Comparison of ENCODE assay signal across 23 cellular contexts in the genomic region with DNA sequence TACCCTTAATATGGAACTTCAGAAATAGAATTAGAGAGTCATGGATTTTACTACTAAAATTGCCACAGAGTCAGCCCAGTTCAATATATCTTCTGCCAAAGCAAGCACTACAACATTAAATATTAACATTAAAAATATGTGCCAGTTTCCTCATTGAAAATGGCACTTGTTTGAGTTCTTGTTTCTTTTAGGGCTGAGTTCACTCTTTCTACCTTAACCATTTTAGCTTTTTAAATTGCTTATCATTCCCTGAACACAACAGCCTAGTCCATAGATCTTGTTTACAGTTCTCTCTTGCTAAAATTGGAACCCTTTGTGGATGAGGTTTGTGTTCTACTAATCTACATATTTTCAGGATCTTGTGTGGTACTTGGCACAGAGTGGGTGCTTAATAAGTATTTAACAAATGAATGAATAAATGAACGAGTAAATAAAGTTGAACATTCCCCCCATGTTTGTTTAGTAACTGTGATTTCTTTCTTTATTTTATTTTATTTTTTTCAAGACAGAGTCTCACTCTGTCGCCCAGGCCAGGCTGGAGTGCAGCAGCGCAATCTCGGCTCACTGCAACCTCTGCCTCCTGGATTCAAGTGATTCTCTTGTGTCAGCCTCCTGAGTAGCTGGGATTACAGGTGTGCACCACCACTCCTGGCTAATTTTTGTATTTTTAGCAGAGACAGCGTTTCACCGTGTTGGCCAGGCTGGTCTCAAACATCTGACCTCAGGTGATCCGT. TPM values are rescaled to one million over a fixed set of nuclear protein-coding genes. Genes with fewer than 3 reads are reported as not detected.
"Had no signal": no experiment of that assay in that cellular context is flagged by ENCODE, and none has a peak within 500 bp of the region (broad histone marks: within the 10 kb centered on the region; RNA-seq: fewer than 3 reads in every experiment).

No MANE protein-coding gene starts in this region.

- H3K4me1 Mint-ChIP-seq: activated CD4-positive, alpha-beta T cell treated with anti-CD3 and anti-CD28 coated beads, Interleukin-2, amount 10 ng/mL, durations not matched to agents 7 days and 5 days; activated T-helper 17 cell treated with anti-CD3 and anti-CD28 coated beads, Interleukin-2, amount 50 U/mL, for 72 hours; central memory CD8-positive, alpha-beta T cell had no signal

- DNase-seq: activated CD4-positive, alpha-beta memory T cell treated with anti-CD3 and anti-CD28 coated beads, Interleukin-2, amount 10 ng/mL, durations not matched to agents 7 days and 5 days; activated CD4-positive, alpha-beta T cell treated with anti-CD3 and anti-CD28 coated beads for 1 hour; activated CD4-positive, alpha-beta T cell treated with anti-CD3 and anti-CD28 coated beads, Interleukin-2, amount 10 ng/mL, durations not matched to agents 7 days and 5 days; activated CD8-positive, alpha-beta memory T cell treated with anti-CD3 and anti-CD28 coated beads, Interleukin-2, amount 50 U/mL, for 48 hours; activated naive CD4-positive, alpha-beta T cell; activated T-cell treated with anti-CD3 and anti-CD28 coated beads, Interleukin-2, amount 50 U/mL, for 4 hours; hippocampal formation; mucosa of descending colon; stimulated activated naive CD4-positive, alpha-beta T cell treated with Interleukin-2 at 50 U/mL for 16 hours; SW 1271; T1000; transverse colon had no signal

- H3K4me3 ChIP-seq: mucosa of descending colon, skin epidermis, transverse colon had no signal

- H3K27ac ChIP-seq: skin epidermis, transverse colon had no signal

- H3K4me3 Mint-ChIP-seq: activated CD4-positive, alpha-beta memory T cell treated with anti-CD3 and anti-CD28 coated beads, Interleukin-2, amount 10 ng/mL, durations not matched to agents 7 days and 5 days; activated CD4-positive, alpha-beta T cell treated with anti-CD3 and anti-CD28 coated beads, Interleukin-2, amount 10 ng/mL, durations not matched to agents 7 days and 5 days; activated T-cell treated with anti-CD3 and anti-CD28 coated beads, Interleukin-2, amount 50 U/mL, for 4 hours; activated T-helper 17 cell treated with anti-CD3 and anti-CD28 coated beads, Interleukin-2, amount 50 U/mL, for 72 hours; central memory CD8-positive, alpha-beta T cell; dendritic cell treated with granulocyte-macrophage colony-stimulating factor and Interleukin-4, amounts not matched to agents 40 ng/mL and 50 ng/mL, for 4 days; natural killer cell treated with Interleukin-12 subunit alpha and Interleukin-12 subunit beta and Interleukin-15 and Interleukin-18, amount 100 ng/mL, for 72 hours; T-helper 1 cell treated with Interleukin-12 subunit alpha and Interleukin-12 subunit beta and Interleukin-4 antibody, amounts not matched to agents 30 μg/mL and 1 μg/mL, for 36 hours; WTC11 had no signal

- H3K9me3 ChIP-seq: mucosa of descending colon, transverse colon had no signal

- H3K9me3 Mint-ChIP-seq: activated CD4-positive, alpha-beta memory T cell treated with anti-CD3 and anti-CD28 coated beads, Interleukin-2, amount 10 ng/mL, durations not matched to agents 7 days and 5 days; activated CD4-positive, alpha-beta T cell treated with anti-CD3 and anti-CD28 coated beads, Interleukin-2, amount 10 ng/mL, durations not matched to agents 7 days and 5 days; activated naive CD4-positive, alpha-beta T cell treated with anti-CD3 and anti-CD28 coated beads, Interleukin-2, amount 50 U/mL, for 72 hours; activated T-cell treated with anti-CD3 and anti-CD28 coated beads, Interleukin-2, amount 50 U/mL, for 4 hours; activated T-helper 17 cell treated with anti-CD3 and anti-CD28 coated beads, Interleukin-2, amount 50 U/mL, for 72 hours; central memory CD8-positive, alpha-beta T cell; dendritic cell treated with granulocyte-macrophage colony-stimulating factor and Interleukin-4, amounts not matched to agents 40 ng/mL and 50 ng/mL, for 4 days; natural killer cell treated with Interleukin-12 subunit alpha and Interleukin-12 subunit beta and Interleukin-15 and Interleukin-18, amount 100 ng/mL, for 72 hours; T-helper 1 cell treated with Interleukin-12 subunit alpha and Interleukin-12 subunit beta and Interleukin-4 antibody, amounts not matched to agents 30 μg/mL and 1 μg/mL, for 36 hours; WTC11 had no signal

- ATAC-seq: mucosa of descending colon, sciatic nerve, WTC11 had no signal

- H3K27ac Mint-ChIP-seq: activated CD4-positive, alpha-beta memory T cell treated with anti-CD3 and anti-CD28 coated beads, Interleukin-2, amount 10 ng/mL, durations not matched to agents 7 days and 5 days; activated CD4-positive, alpha-beta T cell treated with anti-CD3 and anti-CD28 coated beads, Interleukin-2, amount 10 ng/mL, durations not matched to agents 7 days and 5 days; activated naive CD4-positive, alpha-beta T cell treated with anti-CD3 and anti-CD28 coated beads, Interleukin-2, amount 50 U/mL, for 72 hours; activated T-helper 17 cell treated with anti-CD3 and anti-CD28 coated beads, Interleukin-2, amount 50 U/mL, for 72 hours; dendritic cell treated with granulocyte-macrophage colony-stimulating factor and Interleukin-4, amounts not matched to agents 40 ng/mL and 50 ng/mL, for 4 days; natural killer cell treated with Interleukin-12 subunit alpha and Interleukin-12 subunit beta and Interleukin-15 and Interleukin-18, amount 100 ng/mL, for 72 hours; T-helper 1 cell treated with Interleukin-12 subunit alpha and Interleukin-12 subunit beta and Interleukin-4 antibody, amounts not matched to agents 30 μg/mL and 1 μg/mL, for 36 hours; WTC11 had no signal

- H3K36me3 ChIP-seq: transverse colon had no signal

- H3K27me3 ChIP-seq: transverse colon had no signal

- H3K36me3 Mint-ChIP-seq: activated naive CD4-positive, alpha-beta T cell treated with anti-CD3 and anti-CD28 coated beads, Interleukin-2, amount 50 U/mL, for 72 hours; natural killer cell treated with Interleukin-12 subunit alpha and Interleukin-12 subunit beta and Interleukin-15 and Interleukin-18, amount 100 ng/mL, for 72 hours; WTC11 had no signal

RNA-seq across cellular contexts. Expression of a gene that starts 46.0 kb away (rescaled TPM):
- total RNA-seq: activated CD4-positive, alpha-beta memory T cell treated with anti-CD3 and anti-CD28 coated beads, Interleukin-2, amount 10 ng/mL, durations not matched to agents 7 days and 5 days; activated CD4-positive, alpha-beta T cell treated with anti-CD3 and anti-CD28 coated beads, Interleukin-2, amount 10 ng/mL, durations not matched to agents 7 days and 5 days; activated naive CD4-positive, alpha-beta T cell treated with anti-CD3 and anti-CD28 coated beads, Interleukin-2, amount 50 U/mL, for 72 hours; activated T-cell treated with anti-CD3 and anti-CD28 coated beads, Interleukin-2, amount 50 U/mL, for 4 hours; activated T-helper 17 cell treated with anti-CD3 and anti-CD28 coated beads, Interleukin-2, amount 50 U/mL, for 72 hours; kidney epithelial cell; mesenteric fat pad; natural killer cell treated with Interleukin-12 subunit alpha and Interleukin-12 subunit beta and Interleukin-15 and Interleukin-18, amount 100 ng/mL, for 72 hours had no signal
